17 cellular contexts compared by ENCODE assay signal in genomic region chr11:46414466-46414796, GRCh38. TPM values are rescaled to one million over a fixed set of nuclear protein-coding genes. Genes with fewer than 3 reads are reported as not detected.
DNase-seq lines count a peak whose midpoint lies in the region; ATAC-seq, FAIRE-seq and TF ChIP-seq lines count a peak whose summit lies in the region.
"Had no signal": no experiment of that assay in that cellular context is flagged by ENCODE, and none has a peak within 500 bp of the region (broad histone marks: within the 10 kb centered on the region; RNA-seq: fewer than 3 reads in every experiment).

No MANE protein-coding gene starts in this region.

- peak; percentile 75 for DNase-seq in NCI-H1436 treated with DMSO at 0.1 percent for 48 hours (lab: John Stamatoyannopoulos, UW)
- no peak for DNase-seq in NCI-H1436 (lab: John Stamatoyannopoulos, UW)
- DNase-seq in NCI-H1092 treated with DMSO at 0.1 percent for 48 hours (lab: John Stamatoyannopoulos, UW) = peak; percentile 99
- peak; percentile 98 for DNase-seq in NCI-H69 (lab: John Stamatoyannopoulos, UW)
- DNase-seq in mucosa of descending colon = no peak
- no peak for DNase-seq in kidney
- DNase-seq in hypothalamus (lab: John Stamatoyannopoulos, UW) = no peak
- DNase-seq in GM19240 (ENCODE audit: insufficient read length, low spot score) = no peak
- DNase-seq: amniotic stem cell; CD4-positive, CD25-positive, alpha-beta regulatory T cell; gastrocnemius medialis; GF-D8; NCI-H526; testis had no signal

- H3K9ac ChIP-seq in kidney (ENCODE audit: low read length in 2 of 2) = no peak overlapping the region

- H3K9me3 ChIP-seq in mucosa of descending colon (no peaks in the 10 kb centered on the region), kidney (ENCODE audit: control insufficient read depth in 1 of 2, low read length in 2 of 2) (no peaks in the 10 kb centered on the region)
- H3K9me3 ChIP-seq: gastrocnemius medialis, testis had no signal

- peak; percentile 15 for ATAC-seq in mucosa of descending colon
- ATAC-seq: gastrocnemius medialis had no signal

- H3K4me3 ChIP-seq in mucosa of descending colon (no peak overlapping the region), kidney (ENCODE audit: low read length in 2 of 2) (no peak overlapping the region)
- H3K4me3 ChIP-seq: gastrocnemius medialis, testis had no signal

- FAIRE-seq in kidney (lab: Jason Lieb, UNC) = no peak
- FAIRE-seq: A204.1, endothelial cell of umbilical vein had no signal

- H3K4me1 ChIP-seq in mucosa of descending colon (ENCODE audit: low read depth) = no peaks in the 10 kb centered on the region
- H3K4me1 ChIP-seq in kidney (ENCODE audit: control insufficient read depth in 1 of 2, insufficient read depth in 1 of 2, low read depth in 1 of 2, low read length in 2 of 2) = no peaks in the 10 kb centered on the region
- H3K4me1 ChIP-seq: gastrocnemius medialis, testis had no signal

- intact Hi-C loops in mucosa of descending colon (cut with DNase I, micrococcal nuclease) (no loop called here), kidney (cut with DNase I) (no loop called here)

- H3K27ac ChIP-seq in kidney (ENCODE audit: low read depth in 2 of 2, low read length in 2 of 2) = no peak overlapping the region
- H3K27ac ChIP-seq: gastrocnemius medialis, testis had no signal

- H3K36me3 ChIP-seq in mucosa of descending colon (ENCODE audit: low read depth) = peaks cover 6% of the 10 kb centered on the region
- peaks cover 22 to 33% of the 10 kb centered on the region in 2 donors for H3K36me3 ChIP-seq in kidney (ENCODE audit: control insufficient read depth in 1 of 2, insufficient read depth in 2 of 2, low read length in 2 of 2)

- TF ChIP-seq CTCF in mucosa of descending colon (IDR thresholded peaks at IDR 0.05) (no peak), kidney (IDR thresholded peaks at IDR 0.05; ENCODE audit: borderline replicate concordance, extremely low read depth, insufficient read depth) (no peak)

RNA-seq across cellular contexts. Expression of gene CHRM4, which starts 22.9 kb away (rescaled TPM):
- 1 to 10 TPM in 2 of 3 donors, under 1 TPM in 1; 0.32 to 6.0 (median 3.1) TPM for total RNA-seq in mucosa of descending colon
- 0.16 TPM for total RNA-seq in kidney
- polyA plus RNA-seq in kidney (ENCODE audit: insufficient read depth, low read depth, low replicate concordance) = not detected
- total RNA-seq: gastrocnemius medialis, lung microvascular endothelial cell had no signal

RNA-seq across cellular contexts. Expression of gene MDK, which starts 33.0 kb away (rescaled TPM):
- 100 to 1,000 TPM; 103 to 672 (median 193) TPM for total RNA-seq in mucosa of descending colon
- total RNA-seq in kidney = 38.3 TPM
- 26.3 TPM for polyA plus RNA-seq in kidney (ENCODE audit: insufficient read depth, low read depth, low replicate concordance)
- polyA plus RNA-seq: CD4-positive, CD25-positive, alpha-beta regulatory T cell had no signal

Comparison
In these comparisons a context has a peak if more than half of its experiments do, and no peak if none do; other contexts are left out.
1. DNase-seq: peak in NCI-H1436 treated with DMSO at 0.1 percent for 48 hours (single experiment), NCI-H1092 treated with DMSO at 0.1 percent for 48 hours (single experiment) and NCI-H69 (single experiment); none in NCI-H1436 (single experiment), mucosa of descending colon (0 of 3), kidney (single experiment), hypothalamus (0 of 51) and GM19240 (single experiment).